ENCODE assay signal across 24 cellular contexts in genomic region chr2:27179344-27180000, GRCh38. TPM values are rescaled to one million over a fixed set of nuclear protein-coding genes. Genes with fewer than 3 reads are reported as not detected.
DNase-seq lines count a peak whose midpoint lies in the region; ATAC-seq and TF ChIP-seq lines count a peak whose summit lies in the region.
"Had no signal": no experiment of that assay in that cellular context is flagged by ENCODE, and none has a peak within 500 bp of the region (broad histone marks: within the 10 kb centered on the region; RNA-seq: fewer than 3 reads in every experiment).

No MANE protein-coding gene starts in this region.

- H3K36me3 Mint-ChIP-seq in Calu3 (ENCODE audit: insufficient read depth, unreplicated experiment): no peaks in the 10 kb centered on the region
- H3K36me3 Mint-ChIP-seq: CD4-positive, CD25-positive, alpha-beta regulatory T cell had no signal

- BruUV-seq in Calu3 (replicated peaks; lab: Mats Ljungman, UMichigan): no TSS peak

- TF ChIP-seq CTCF in KMS-11 (conservative IDR thresholded peaks at IDR 0.05; ENCODE audit: low read depth, low read length): no peak
- TF ChIP-seq CTCF in Calu3 (IDR thresholded peaks at IDR 0.05; ENCODE audit: unreplicated experiment): no peak

- peak; percentile 35 for ATAC-seq in left lobe of liver
- ATAC-seq: HCT116 had no signal

- H3K36me3 ChIP-seq in KMS-11 (ENCODE audit: insufficient read depth) (no peaks in the 10 kb centered on the region), subcutaneous abdominal adipose tissue (ENCODE audit: control insufficient read depth in 5 of 5, insufficient read depth in 5 of 5, low read length in 5 of 5) (no peaks in the 10 kb centered on the region)

- no peaks in the 10 kb centered on the region for H3K79me2 ChIP-seq in KMS-11 (ENCODE audit: insufficient read depth, low read depth)

- H3K9me3 ChIP-seq in subcutaneous abdominal adipose tissue (ENCODE audit: control insufficient read depth in 5 of 5, low read length in 5 of 5): no peaks in the 10 kb centered on the region

- H3K27ac Mint-ChIP-seq in Calu3 (ENCODE audit: unreplicated experiment): no peak overlapping the region
- H3K27ac Mint-ChIP-seq: CD4-positive, CD25-positive, alpha-beta regulatory T cell; IgD-negative memory B cell had no signal

- H3K4me1 ChIP-seq in KMS-11 (ENCODE audit: low read depth, poor library complexity, severe bottlenecking): peaks cover 27% of the 10 kb centered on the region
- H3K4me1 ChIP-seq in subcutaneous abdominal adipose tissue (ENCODE audit: control insufficient read depth in 5 of 5, insufficient read depth in 5 of 5, low read length in 5 of 5): peaks cover 5 to 59% (median 51%) of the 10 kb centered on the region in 5 donors

- H3K9ac ChIP-seq in KMS-11: no peak overlapping the region
- H3K9ac ChIP-seq in subcutaneous abdominal adipose tissue (ENCODE audit: low read length in 5 of 5): peak overlapping the region in 2 of 5 donors; percentile 19 to 79

- no peak overlapping the region for H3K4me3 Mint-ChIP-seq in Calu3 (ENCODE audit: low read depth, unreplicated experiment)
- H3K4me3 Mint-ChIP-seq: CD4-positive, CD25-positive, alpha-beta regulatory T cell; IgD-negative memory B cell had no signal

- H3K4me2 ChIP-seq in KMS-11: 0 out of 2 replicates have a peak overlapping the region, but pooled peaks have one; percentile 21

- intact Hi-C loops in Calu3 (cut with micrococcal nuclease; ENCODE audit: unreplicated experiment): no loop called here

- H3K9me3 Mint-ChIP-seq in Calu3 (ENCODE audit: low read depth, unreplicated experiment): no peaks in the 10 kb centered on the region
- H3K9me3 Mint-ChIP-seq: IgD-negative memory B cell had no signal

- H3K27ac ChIP-seq in KMS-11 (no peak overlapping the region), subcutaneous abdominal adipose tissue (ENCODE audit: low read depth, low read length) (peak overlapping the region; percentile 92)

- H4K20me1 ChIP-seq in KMS-11 (ENCODE audit: insufficient read depth): no peaks in the 10 kb centered on the region

- CTCF ChIA-PET in Calu3 (lab: Charles Lee): no interaction called here

- no peaks in the 10 kb centered on the region for H3K27me3 ChIP-seq in KMS-11 (ENCODE audit: insufficient read depth, low read depth)
- peaks cover 0 to 3% (median 0%) of the 10 kb centered on the region in 5 donors for H3K27me3 ChIP-seq in subcutaneous abdominal adipose tissue (ENCODE audit: control insufficient read depth in 5 of 5, insufficient read depth in 4 of 5, low read length in 5 of 5)

- H3K27me3 Mint-ChIP-seq in Calu3 (ENCODE audit: unreplicated experiment): peaks cover 42% of the 10 kb centered on the region

- H3K4me3 ChIP-seq in KMS-11 (IDR thresholded peaks at IDR 0.05; ENCODE audit: insufficient read depth, low read depth, low read length) (no peak overlapping the region), subcutaneous abdominal adipose tissue (ENCODE audit: low read depth in 1 of 5, low read length in 5 of 5) (no peak overlapping the region)

- no peaks in the 10 kb centered on the region for H3K4me1 Mint-ChIP-seq in Calu3 (ENCODE audit: low read depth, unreplicated experiment)
- H3K4me1 Mint-ChIP-seq: CD4-positive, CD25-positive, alpha-beta regulatory T cell had no signal

- DNase-seq in OCI-M1 (lab: John Stamatoyannopoulos, UW) (peak; percentile 10), left lobe of liver (ENCODE audit: low spot score) (no peak), Calu3 (no peak), NCI-H1694 treated with DMSO at 0.1 percent for 48 hours (lab: John Stamatoyannopoulos, UW) (no peak)
- no peak for DNase-seq in activated T-cell treated with anti-CD3 and anti-CD28 coated beads, Interleukin-2, amount 50 U/mL, for 48 hours
- DNase-seq: CD4-positive, CD25-positive, alpha-beta regulatory T cell; COR-L47; DMS 273 treated with DMSO at 0.1 percent for 48 hours; DMS79 treated with DMSO at 0.1 percent for 48 hours; NCI-H1092; NCI-H1436; NCI-H1930; NCI-H345; NCI-H524; NCI-H774; Right ventricle myocardium superior had no signal

- no peak overlapping the region for H2AFZ ChIP-seq in KMS-11 (ENCODE audit: low read depth)

RNA-seq across cellular contexts. Expression of gene TCF23, which starts 30.7 kb away (rescaled TPM):
- 0.10 TPM for total RNA-seq in left lobe of liver
- total RNA-seq in Calu3 (2022): not detected in 2 replicates
- total RNA-seq: A673; CD4-positive, CD25-positive, alpha-beta regulatory T cell; H1; LHCN-M2; Right ventricle myocardium superior; RPMI7951 had no signal

RNA-seq across cellular contexts. Expression of gene ATRAID, which starts 32.4 kb away (rescaled TPM):
- total RNA-seq in left lobe of liver (31.8 TPM), Calu3 (2022) (104 and 121 TPM in 2 replicates)

RNA-seq across cellular contexts. Expression of gene SLC5A6, which starts 32.6 kb away (rescaled TPM):
- total RNA-seq in left lobe of liver (72.6 TPM), Calu3 (2022) (39.6 and 42.3 TPM in 2 replicates)

RNA-seq across cellular contexts. Expression of gene CAD, which starts 37.7 kb away (rescaled TPM):
- 14.9 TPM for total RNA-seq in left lobe of liver
- 68.2 and 71.6 TPM in 2 replicates for total RNA-seq in Calu3 (2022)

RNA-seq across cellular contexts. Expression of gene PRR30, which starts 40.3 kb away (rescaled TPM):
- total RNA-seq in left lobe of liver (not detected), Calu3 (2022) (not detected in 2 replicates)
- total RNA-seq: A673; CD4-positive, CD25-positive, alpha-beta regulatory T cell; H1; LHCN-M2; Right ventricle myocardium superior; RPMI7951 had no signal
